ENCODE assay signal across 9 cellular contexts in genomic region chr14:73717998-73718741, GRCh38. TPM values are rescaled to one million over a fixed set of nuclear protein-coding genes. Genes with fewer than 3 reads are reported as not detected.
DNase-seq lines count a peak whose midpoint lies in the region; ATAC-seq, FAIRE-seq and TF ChIP-seq lines count a peak whose summit lies in the region.
"Had no signal": no experiment of that assay in that cellular context is flagged by ENCODE, and none has a peak within 500 bp of the region (broad histone marks: within the 10 kb centered on the region; RNA-seq: fewer than 3 reads in every experiment).

No MANE protein-coding gene starts in this region.

- H3K27ac ChIP-seq in GM12878 (ENCODE audit: control insufficient read depth, insufficient read depth) (no peak overlapping the region), skeletal muscle tissue (ENCODE audit: low read depth, low read length) (peak overlapping the region; percentile 65)
- H3K27ac ChIP-seq in CD8-positive, alpha-beta T cell (ENCODE audit: low read depth, low read length) = no peak overlapping the region

- no peaks in the 10 kb centered on the region for H3K9me3 Mint-ChIP-seq in HFFc6
- no peaks in the 10 kb centered on the region for H3K9me3 Mint-ChIP-seq in CD8-positive, alpha-beta T cell

- no TSS peak for BruUV-seq in GM12878 (replicated peaks; lab: Mats Ljungman, UMichigan)

- no peak overlapping the region for H2AFZ ChIP-seq in GM12878 (ENCODE audit: control insufficient read depth, low read depth, low read length)

- DNase-seq in HFFc6 (no peak), GM12878 (ENCODE audit: low read depth, low spot score) (no peak), iPS-NIHi11 (ENCODE audit: low spot score) (peak; percentile 35), OCI-M2 (lab: John Stamatoyannopoulos, UW; ENCODE audit: unreplicated experiment) (no peak)
- DNase-seq in CD8-positive, alpha-beta T cell = no peak
- DNase-seq: KG1 had no signal

- RAD21 ChIA-PET in GM12878 (lab: Charles Lee; ENCODE audit: unreplicated experiment) = no interaction called here

- H3K4me1 ChIP-seq in GM12878 (ENCODE audit: control insufficient read depth, insufficient read depth, low read length) = peaks cover 4% of the 10 kb centered on the region
- peaks cover 18 to 36% (median 30%) of the 10 kb centered on the region in 3 donors for H3K4me1 ChIP-seq in skeletal muscle tissue (ENCODE audit: control insufficient read depth in 3 of 3, insufficient read depth in 3 of 3, low read length in 3 of 3)
- H3K4me1 ChIP-seq in CD8-positive, alpha-beta T cell (ENCODE audit: insufficient read depth, low read length) = peaks cover 3% of the 10 kb centered on the region

- no peak for ATAC-seq in GM12878
- ATAC-seq in HG02938 (IDR thresholded peaks at IDR 0.05; ENCODE audit: unreplicated experiment) = no peak
- ATAC-seq in HG03135 (IDR thresholded peaks at IDR 0.05; ENCODE audit: unreplicated experiment) = no peak
- ATAC-seq in CD8-positive, alpha-beta T cell = no peak

- TF ChIP-seq RAD21 in GM12878 (IDR thresholded peaks at IDR 0.05; ENCODE audit: insufficient read depth, low read depth, low read length) = no peak

- 0 out of 2 replicates have a peak, but pooled peaks have one; percentile 1 for TF ChIP-seq POLR2A in GM12878 (IDR thresholded peaks at IDR 0.05; ENCODE audit: low read depth, low read length)

- peaks cover 16% of the 10 kb centered on the region for H3K36me3 Mint-ChIP-seq in HFFc6 (ENCODE audit: low read depth)
- peaks cover 67% of the 10 kb centered on the region for H3K36me3 Mint-ChIP-seq in CD8-positive, alpha-beta T cell

- H3K79me2 ChIP-seq in GM12878 (ENCODE audit: control insufficient read depth, insufficient read depth, low read length) = peaks cover 6% of the 10 kb centered on the region

- H3K4me3 ChIP-seq in GM12878 = no peak overlapping the region
- H3K4me3 ChIP-seq in skeletal muscle tissue (ENCODE audit: low read length in 3 of 3) = no peak overlapping the region
- no peak overlapping the region for H3K4me3 ChIP-seq in CD8-positive, alpha-beta T cell (ENCODE audit: low read depth, low read length)

- H3K27me3 ChIP-seq in GM12878 (replicated peaks in 1 of 2; ENCODE audit: control insufficient read depth in 2 of 2, insufficient read depth in 2 of 2, low read length in 1 of 2) (no peaks in the 10 kb centered on the region), skeletal muscle tissue (ENCODE audit: control insufficient read depth in 3 of 3, insufficient read depth in 3 of 3, low read length in 3 of 3) (no peaks in the 10 kb centered on the region)
- no peaks in the 10 kb centered on the region for H3K27me3 ChIP-seq in CD8-positive, alpha-beta T cell (ENCODE audit: insufficient read depth, low read length)

- WGBS in GM12878 (ENCODE audit: insufficient coverage, insufficient replicate concordance, low lambda C conversion rate, missing lambda C conversion rate) = 85% methylated on average over 27 of the region's 27 CpGs

- POLR2A ChIA-PET in GM12878 (lab: Charles Lee) = no interaction called here
- POLR2A ChIA-PET in CD8-positive, alpha-beta T cell (lab: Charles Lee) = interaction anchor here (1.0 to 1.5 kb wide), 3 partner anchors 9 to 42 kb away, joined by 4 to 7 read pairs (median 4); a partner anchor contains a TSS

- peaks cover 5% of the 10 kb centered on the region; the same call in 1 of the 2 replicates for H3K27me3 Mint-ChIP-seq in HFFc6 (ENCODE audit: insufficient read depth)
- H3K27me3 Mint-ChIP-seq in CD8-positive, alpha-beta T cell (ENCODE audit: low read depth) = no peaks in the 10 kb centered on the region

- intact Hi-C loops in GM12878 (cut with micrococcal nuclease; ENCODE audit: unreplicated experiment) = no loop called here
- intact Hi-C loops in CD8-positive, alpha-beta T cell (cut with DNase I, micrococcal nuclease) = no loop called here

- TF ChIP-seq CTCF in HFFc6 (IDR thresholded peaks at IDR 0.05) (no peak), GM12878 (IDR thresholded peaks at IDR 0.05 in 2 of 3, conservative IDR thresholded peaks at IDR 0.05 in 1 of 3; ENCODE audit: control insufficient read depth in 2 of 3, extremely low read depth in 1 of 3, insufficient read depth in 1 of 3, low read depth in 3 of 3, low read length in 3 of 3) (no peak)
- TF ChIP-seq CTCF in CD8-positive, alpha-beta T cell (IDR thresholded peaks at IDR 0.05) = no peak

- H4K20me1 ChIP-seq in GM12878 (ENCODE audit: control insufficient read depth, insufficient read depth) = peaks cover 2% of the 10 kb centered on the region; the same call in 1 of the 2 replicates

- in situ Hi-C loops in GM12878 (cut with MboI) = no loop called here

- no peak for TF ChIP-seq EP300 in GM12878 (IDR thresholded peaks at IDR 0.05; ENCODE audit: borderline replicate concordance in 1 of 2, control insufficient read depth in 1 of 2, low read depth in 2 of 2, low read length in 2 of 2)

- H3K27ac Mint-ChIP-seq in HFFc6 = 0 out of 2 replicates have a peak overlapping the region, but pooled peaks have one; percentile 31
- no peak overlapping the region for H3K27ac Mint-ChIP-seq in CD8-positive, alpha-beta T cell

- SMC1A ChIA-PET in GM12878 (lab: Charles Lee; ENCODE audit: uncharacterized antibody, unreplicated experiment) = interaction anchor here (1.0 kb wide), 1 partner anchor 14 kb away, joined by 3 read pairs; no protein-coding TSS in a partner anchor

- no peak for FAIRE-seq in GM12878 (lab: Jason Lieb, UNC)

- peaks cover 21% of the 10 kb centered on the region for H3K4me1 Mint-ChIP-seq in HFFc6 (ENCODE audit: low read depth)
- H3K4me1 Mint-ChIP-seq in CD8-positive, alpha-beta T cell (ENCODE audit: low read depth) = peaks cover 11% of the 10 kb centered on the region

- CTCF ChIA-PET in GM12878 (lab: Yijun Ruan, JAX) = interaction anchor here (1.5 kb wide), 1 partner anchor 85 kb away, joined by 3 read pairs; no protein-coding TSS in a partner anchor
- CTCF ChIA-PET in CD8-positive, alpha-beta T cell (lab: Charles Lee) = interaction anchor here (1.3 to 3.3 kb wide), 2 partner anchors 10 to 33 kb away, joined by 3 to 18 read pairs; no protein-coding TSS in a partner anchor

- H3K4me3 Mint-ChIP-seq in HFFc6 = no peak overlapping the region
- H3K4me3 Mint-ChIP-seq in CD8-positive, alpha-beta T cell = no peak overlapping the region

- no peak overlapping the region for H3K4me2 ChIP-seq in GM12878 (ENCODE audit: control insufficient read depth, insufficient read depth)

- H3K9ac ChIP-seq in GM12878 (ENCODE audit: control insufficient read depth, insufficient read depth, low read length) (no peak overlapping the region), skeletal muscle tissue (ENCODE audit: low read depth in 1 of 3, low read length in 3 of 3) (peak overlapping the region in 1 of 3 donors; percentile 25)

- no peaks in the 10 kb centered on the region for H3K9me3 ChIP-seq in GM12878 (replicated peaks; ENCODE audit: control insufficient read depth, insufficient read depth, low read length)
- no peaks in the 10 kb centered on the region for H3K9me3 ChIP-seq in skeletal muscle tissue (ENCODE audit: control insufficient read depth in 3 of 3, low read length in 3 of 3)
- no peaks in the 10 kb centered on the region for H3K9me3 ChIP-seq in CD8-positive, alpha-beta T cell (ENCODE audit: low read length)

- H3K36me3 ChIP-seq in GM12878 (ENCODE audit: control insufficient read depth in 2 of 2, insufficient read depth in 2 of 2, low read length in 1 of 2) (peaks cover 34 to 55% of the 10 kb centered on the region in 2 experiments), skeletal muscle tissue (ENCODE audit: control insufficient read depth in 3 of 3, insufficient read depth in 3 of 3, low read length in 3 of 3) (peaks cover 47 to 65% (median 52%) of the 10 kb centered on the region in 3 donors)
- H3K36me3 ChIP-seq in CD8-positive, alpha-beta T cell (ENCODE audit: insufficient read depth, low read length) = peaks cover 49% of the 10 kb centered on the region

TF ChIP-seq in GM12878, 131 proteins besides CTCF, POLR2A, EP300 and RAD21 (continues in another document):
- TF ChIP-seq RAD51 (IDR thresholded peaks at IDR 0.05) = no peak
- no peak for TF ChIP-seq SMARCA5 (IDR thresholded peaks at IDR 0.05)
- TF ChIP-seq NFYA (IDR thresholded peaks at IDR 0.05; ENCODE audit: borderline replicate concordance, low read depth, low read length) = no peak
- TF ChIP-seq YY1 (IDR thresholded peaks at IDR 0.05; ENCODE audit: low read depth, low read length) = no peak
- no peak for TF ChIP-seq ZSCAN29 (IDR thresholded peaks at IDR 0.05)
- no peak for TF ChIP-seq GATAD2B (conservative IDR thresholded peaks at IDR 0.05; ENCODE audit: low read depth)

RNA-seq across cellular contexts. Expression of gene PNMA1, which starts 4.0 kb away (rescaled TPM):
- 10 to 100 TPM; 51.1 to 60.9 (median 53.2) TPM for total RNA-seq in HFFc6 (2021; fragmentation: NEBNext Ultra II Directional; extraction: Animal tissue kit (Norgen Biotek cat#: 25700))
- total RNA-seq in GM12878 (2013; cell fraction: nucleolus; rRNA removed) = 8.8 and 10.1 TPM in 2 replicates
- total RNA-seq in GM12878 (2014; rRNA removed) (3.8 and 4.0 TPM in 2 replicates), GM12878 (2014; rRNA removed; fragmentation: Illumina TruSeq; extraction: Trizol) (6.8 TPM in 2 replicates), GM12878 (2021) (22.4 and 24.0 TPM in 2 replicates), skeletal muscle tissue (15.1 TPM)
- 7.3 TPM for polyA plus RNA-seq in GM12878 (2011; ENCODE audit: low read depth)
- polyA plus RNA-seq in GM12878 (2011; rRNA removed) (7.8 and 9.7 TPM in 2 replicates), GM12878 (2014; fragmentation: Illumina TruSeq; extraction: Trizol) (14.0 and 14.4 TPM in 2 replicates), GM12878 (2014; fragmentation: Nextera tagmentation; extraction: Ambion mirVana) (1 to 10 TPM; 1.8 to 6.5 TPM), GM12878 (2014; rRNA removed) (14.4 and 15.3 TPM in 2 replicates), GM12878 (2016; fragmentation: Nextera tagmentation; extraction: Ambion mirVana) (10 to 100 TPM; 35.0 to 39.3 TPM)
- polyA plus RNA-seq in GM12878 (2011; cell fraction: cytosol; rRNA removed) = 7.1 and 7.2 TPM in 2 replicates
- 7.9 and 9.2 TPM in 2 replicates for polyA plus RNA-seq in GM12878 (2011; cell fraction: nucleus; rRNA removed)
- 9.3 and 11.6 TPM in 2 replicates for polyA plus RNA-seq in GM12878 (2012)
- polyA minus RNA-seq in GM12878 (2011; rRNA and poly(A)+ RNA removed) = 5.3 and 7.1 TPM in 2 replicates
- polyA minus RNA-seq in GM12878 (2011; cell fraction: cytosol; rRNA and poly(A)+ RNA removed) = 3.3 and 3.7 TPM in 2 replicates
- polyA minus RNA-seq in GM12878 (2011; cell fraction: nucleus; rRNA and poly(A)+ RNA removed) = 3.6 and 4.6 TPM in 2 replicates
- 10 to 100 TPM; 39.4 to 39.8 TPM for total RNA-seq in CD8-positive, alpha-beta T cell
